In the genomic region with DNA sequence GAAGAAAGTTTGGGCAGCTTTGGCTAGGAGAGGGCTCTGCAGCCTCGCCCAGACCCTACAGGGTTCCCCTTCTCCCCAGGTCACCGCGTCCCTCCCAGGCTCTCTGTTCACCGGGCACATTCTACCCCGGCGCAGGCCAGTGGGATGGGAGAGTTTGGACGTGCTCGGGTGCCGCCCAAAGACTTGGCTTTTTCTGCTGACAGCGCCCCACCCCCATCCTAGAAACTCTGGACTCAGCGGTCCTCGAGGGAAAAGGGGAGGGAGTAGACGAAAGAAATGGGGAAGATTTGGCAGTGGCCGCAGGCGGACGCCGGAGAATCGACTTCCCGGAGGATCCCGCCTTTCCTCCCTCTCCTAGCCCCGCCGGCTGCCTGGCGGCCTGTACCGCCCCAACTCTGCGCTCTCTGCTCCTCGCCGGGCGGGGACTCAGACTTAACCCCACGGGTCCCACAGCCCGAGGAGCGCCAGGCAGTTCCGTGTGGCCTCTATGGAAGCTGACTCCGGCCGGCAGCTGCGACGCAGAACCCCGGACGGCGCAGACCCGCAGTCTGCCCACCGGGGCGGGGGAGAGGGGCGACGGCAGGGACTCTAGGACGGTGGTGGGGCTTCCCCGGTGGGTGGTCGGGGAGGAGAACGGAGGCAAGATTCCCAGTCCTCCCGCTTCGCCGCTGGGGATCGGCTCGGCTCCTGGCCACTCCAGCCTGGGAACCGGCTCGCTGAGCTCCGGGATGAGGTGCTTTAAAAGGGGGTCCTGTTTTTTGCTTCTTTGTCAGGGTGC, we compare ENCODE assay signal across 8 cellular contexts. TPM values are rescaled to one million over a fixed set of nuclear protein-coding genes. Genes with fewer than 3 reads are reported as not detected.
DNase-seq lines count a peak whose midpoint lies in the region; ATAC-seq and TF ChIP-seq lines count a peak whose summit lies in the region.

No MANE protein-coding gene starts in this region.

- H3K4me3 ChIP-seq in CD8-positive, alpha-beta memory T cell (ENCODE audit: low read length), result no peak overlapping the region
- peak overlapping the region; percentile 59 for H3K4me3 ChIP-seq in brain microvascular endothelial cell (ENCODE audit: low read depth, low read length)
- peak overlapping the region; percentile 52 to 63 (median 58) for H3K4me3 ChIP-seq in stomach

- no peak for DNase-seq in CD8-positive, alpha-beta memory T cell
- DNase-seq in LHCN-M2 (ENCODE audit: low read depth) (peak; percentile 92), brain microvascular endothelial cell (peak; percentile 74), immature natural killer cell (no peak), stomach (peak; percentile 59), MV-4-11 (lab: John Stamatoyannopoulos, UW) (no peak)

- H3K4me1 Mint-ChIP-seq in CD8-positive, alpha-beta memory T cell, result peaks cover 20 to 64% (median 21%) of the 10 kb centered on the region in 3 donors
- peaks cover 27 to 32% of the 10 kb centered on the region in 2 donors for H3K4me1 Mint-ChIP-seq in immature natural killer cell

- H3K27me3 Mint-ChIP-seq in CD8-positive, alpha-beta memory T cell, result peaks cover 60 to 72% of the 10 kb centered on the region in 2 donors
- H3K27me3 Mint-ChIP-seq in immature natural killer cell (ENCODE audit: low read depth in 3 of 3), result peaks cover 21 to 39% (median 27%) of the 10 kb centered on the region in 3 donors

- no peak overlapping the region for H3K27ac Mint-ChIP-seq in CD8-positive, alpha-beta memory T cell
- H3K27ac Mint-ChIP-seq in immature natural killer cell, result no peak overlapping the region

- no peaks in the 10 kb centered on the region for H3K4me1 ChIP-seq in CD8-positive, alpha-beta memory T cell (ENCODE audit: insufficient read depth, low read length)
- peaks cover 33 to 71% (median 53%) of the 10 kb centered on the region in 4 donors for H3K4me1 ChIP-seq in stomach

- H3K4me3 Mint-ChIP-seq in CD8-positive, alpha-beta memory T cell, result peak overlapping the region in 6 of 7 donors; percentile 5 to 77 (median 41)
- H3K4me3 Mint-ChIP-seq in immature natural killer cell, result peak overlapping the region; percentile 14 to 56 (median 33)

- CTCF ChIA-PET in CD8-positive, alpha-beta memory T cell (lab: Charles Lee), result no interaction called here

- no peak for TF ChIP-seq POLR2A in stomach (IDR thresholded peaks at IDR 0.05)

- in situ Hi-C loops in brain microvascular endothelial cell (cut with HindIII; ENCODE audit: low pct_ligation_motif_present, low sequenced_read_pairs), result no loop called here

- H3K9me3 Mint-ChIP-seq in CD8-positive, alpha-beta memory T cell, result no peaks in the 10 kb centered on the region
- no peaks in the 10 kb centered on the region for H3K9me3 Mint-ChIP-seq in immature natural killer cell

- no peaks in the 10 kb centered on the region for H3K9me3 ChIP-seq in CD8-positive, alpha-beta memory T cell (ENCODE audit: low read length)
- no peaks in the 10 kb centered on the region for H3K9me3 ChIP-seq in stomach

- peaks cover 35% of the 10 kb centered on the region for H3K27me3 ChIP-seq in CD8-positive, alpha-beta memory T cell (ENCODE audit: insufficient read depth, low read length, poor library complexity, severe bottlenecking)
- no peaks in the 10 kb centered on the region for H3K27me3 ChIP-seq in brain microvascular endothelial cell (replicated peaks)
- H3K27me3 ChIP-seq in stomach, result peaks cover 4 to 100% (median 97%) of the 10 kb centered on the region in 3 donors

- intact Hi-C loops in stomach (cut with DNase I; ENCODE audit: low total_unique reads), result no loop called here

- ATAC-seq in HG02763 (IDR thresholded peaks at IDR 0.05; ENCODE audit: unreplicated experiment) (no peak), HG03469 (IDR thresholded peaks at IDR 0.05; ENCODE audit: unreplicated experiment) (no peak)

- H3K36me3 ChIP-seq in CD8-positive, alpha-beta memory T cell (ENCODE audit: insufficient read depth, low read length), result no peaks in the 10 kb centered on the region
- H3K36me3 ChIP-seq in brain microvascular endothelial cell (replicated peaks) (peaks cover 5% of the 10 kb centered on the region), stomach (peaks cover 0 to 3% (median 0%) of the 10 kb centered on the region in 4 donors)

- 0 to 4% (median 1%) methylated on average over 35 to 56 of the region's 56 CpGs for WGBS in stomach, 5 donors

- POLR2A ChIA-PET in CD8-positive, alpha-beta memory T cell (lab: Charles Lee), result no interaction called here

- H3K27ac ChIP-seq in CD8-positive, alpha-beta memory T cell (ENCODE audit: low read depth, low read length), result no peak overlapping the region
- H3K27ac ChIP-seq in brain microvascular endothelial cell (peak overlapping the region; percentile 67), stomach (peak overlapping the region; percentile 72 to 87 (median 78))

- TF ChIP-seq CTCF in brain microvascular endothelial cell (IDR thresholded peaks at IDR 0.05; ENCODE audit: low read depth, low read length, missing control alignments) (no peak), stomach (IDR thresholded peaks at IDR 0.05) (no peak)

- no peaks in the 10 kb centered on the region for H3K36me3 Mint-ChIP-seq in CD8-positive, alpha-beta memory T cell
- H3K36me3 Mint-ChIP-seq in immature natural killer cell, result no peaks in the 10 kb centered on the region

- TF ChIP-seq EP300 in stomach (IDR thresholded peaks at IDR 0.05), result no peak

RNA-seq across cellular contexts. Expression of gene SIX2, which starts 0.9 kb away (rescaled TPM):
- under 1 TPM in 1 of 2 experiments, not detected in 1; 0.09 TPM for total RNA-seq in CD8-positive, alpha-beta memory T cell
- polyA plus RNA-seq in CD8-positive, alpha-beta memory T cell, result not detected
- total RNA-seq in LHCN-M2 (2014; rRNA removed), result 55.6 and 65.7 TPM in 2 replicates
- polyA plus RNA-seq in LHCN-M2 (2012), result 44.5 TPM
- not detected for polyA plus RNA-seq in immature natural killer cell
- total RNA-seq in stomach, result 10 to 100 TPM in 2 of 5 donors, 1 to 10 TPM in 2, not detected in 1; 2.6 to 17.9 (median 11.0) TPM
- 1 to 10 TPM in 2 of 3 donors, under 1 TPM in 1; 0.20 to 7.5 (median 3.8) TPM for polyA plus RNA-seq in stomach

Comparison
In these comparisons a context has a peak if more than half of its experiments do, and no peak if none do; other contexts are left out.
1. DNase-seq: peak in LHCN-M2 (single experiment), brain microvascular endothelial cell (single experiment) and stomach (single experiment); none in CD8-positive, alpha-beta memory T cell (0 of 5), immature natural killer cell (0 of 3) and MV-4-11 (single experiment).